ENCODE assay signal across 13 cellular contexts in the genomic region with DNA sequence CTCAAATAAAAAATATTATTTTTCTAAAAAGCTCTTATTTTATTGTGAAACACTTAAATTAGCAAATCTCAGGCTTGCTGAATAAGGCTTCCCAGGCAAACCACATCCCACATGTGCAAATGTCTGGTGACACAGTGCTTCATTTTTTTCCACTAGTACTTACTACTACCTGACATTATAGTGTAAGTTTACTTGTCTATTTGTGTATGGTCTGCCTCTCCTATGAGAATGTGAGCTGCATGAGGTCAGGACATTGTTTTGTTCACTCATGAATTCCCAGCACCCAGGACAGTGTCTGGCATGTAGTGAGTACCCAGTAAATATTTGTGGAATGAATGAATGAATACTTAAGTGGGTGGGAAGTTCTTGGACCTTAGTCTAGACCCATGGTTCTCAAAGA.
"Had no signal": no experiment of that assay in that cellular context is flagged by ENCODE, and none has a peak within 500 bp of the region (broad histone marks: within the 10 kb centered on the region; RNA-seq: fewer than 3 reads in every experiment).

No MANE protein-coding gene starts in this region.

- ATAC-seq: pancreas had no signal

- H3K27ac ChIP-seq: ascending aorta, cardiac muscle cell, colonic mucosa, left ventricle myocardium inferior, pancreas, stomach, thoracic aorta had no signal

- H3K4me3 ChIP-seq: ascending aorta, cardiac muscle cell, colonic mucosa, left ventricle myocardium inferior, pancreas, stomach, thoracic aorta had no signal

- H3K27me3 ChIP-seq: ascending aorta, cardiac muscle cell, colonic mucosa, pancreas, stomach had no signal

- DNase-seq: activated CD4-positive, alpha-beta T cell treated with anti-CD3 and anti-CD28 coated beads, Interleukin-2, amount 50 U/mL, for 4 hours; activated naive CD8-positive, alpha-beta T cell treated with anti-CD3 and anti-CD28 coated beads, Interleukin-2, amount 10 ng/mL, durations not matched to agents 7 days and 5 days; activated T-cell treated with anti-CD3 and anti-CD28 coated beads, Interleukin-2, amount 50 U/mL, for 48 hours; colonic mucosa; left ventricle myocardium inferior; mesendoderm; pancreas; stimulated activated CD4-positive, alpha-beta T cell treated with anti-CD3 and anti-CD28 coated beads, Interleukin-15, amount 100 ng/mL, for 24 hours; stimulated activated CD4-positive, alpha-beta T cell treated with anti-CD3 and anti-CD28 coated beads, Interleukin-4, amount 100 ng/mL, for 24 hours; stomach had no signal

- H3K36me3 ChIP-seq: ascending aorta, cardiac muscle cell, colonic mucosa, left ventricle myocardium inferior, pancreas, stomach, thoracic aorta had no signal

- H3K9me3 ChIP-seq: ascending aorta, colonic mucosa, left ventricle myocardium inferior, pancreas, stomach, thoracic aorta had no signal
